11 cellular contexts compared by ENCODE assay signal in the genomic region with DNA sequence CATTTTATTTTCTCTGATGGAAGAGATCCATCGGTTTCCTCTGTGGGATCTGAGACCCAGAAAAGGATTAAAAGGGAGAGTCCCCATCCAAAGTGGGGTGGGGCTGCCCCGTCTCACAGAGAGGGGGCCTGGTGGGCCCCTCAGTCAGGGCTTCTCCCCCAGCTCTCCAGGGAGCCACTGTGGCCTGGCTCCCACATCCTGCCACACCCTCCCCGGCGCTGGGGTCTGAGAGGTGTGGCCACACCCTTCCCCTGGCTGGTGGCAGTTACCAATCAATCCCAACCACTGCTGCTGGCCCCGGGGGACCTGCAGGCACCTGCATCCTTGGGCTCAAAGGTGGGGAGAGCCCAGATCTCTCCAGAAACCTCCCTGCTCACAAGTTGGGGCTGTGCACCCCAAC.
DNase-seq lines count a peak whose midpoint lies in the region; ATAC-seq, FAIRE-seq and TF ChIP-seq lines count a peak whose summit lies in the region.
"Had no signal": no experiment of that assay in that cellular context is flagged by ENCODE, and none has a peak within 500 bp of the region (broad histone marks: within the 10 kb centered on the region; RNA-seq: fewer than 3 reads in every experiment).

No MANE protein-coding gene starts in this region.

- H3K27ac ChIP-seq in astrocyte (ENCODE audit: low read depth, low read length), result no peak overlapping the region

- no peaks in the 10 kb centered on the region for H4K20me1 ChIP-seq in astrocyte (ENCODE audit: insufficient read depth, low read length)

- H3K4me1 ChIP-seq in astrocyte (ENCODE audit: insufficient read depth, low read length), result no peaks in the 10 kb centered on the region

- H2AFZ ChIP-seq in astrocyte (ENCODE audit: low read depth, low read length), result no peak overlapping the region

- no peak overlapping the region for H3K9ac ChIP-seq in astrocyte (ENCODE audit: low read length)

- H3K27me3 ChIP-seq in astrocyte (ENCODE audit: insufficient read depth, low read length), result peaks cover 8% of the 10 kb centered on the region

- H3K9me3 ChIP-seq in astrocyte (ENCODE audit: insufficient read depth, low read depth, low read length), result no peaks in the 10 kb centered on the region

- H3K27me3 Mint-ChIP-seq in astrocyte (ENCODE audit: low read depth, unreplicated experiment), result peaks cover 38% of the 10 kb centered on the region

- no peak for FAIRE-seq in astrocyte (lab: Jason Lieb, UNC)

- no peak overlapping the region for H3K4me3 Mint-ChIP-seq in astrocyte (ENCODE audit: unreplicated experiment)

- peaks cover 6% of the 10 kb centered on the region for H3K4me1 Mint-ChIP-seq in astrocyte (ENCODE audit: low read depth, unreplicated experiment)

- H3K36me3 Mint-ChIP-seq in astrocyte (ENCODE audit: low read depth, unreplicated experiment), result no peaks in the 10 kb centered on the region

- no peaks in the 10 kb centered on the region for H3K79me2 ChIP-seq in astrocyte (ENCODE audit: insufficient read depth, low read length)

- no peaks in the 10 kb centered on the region for H3K36me3 ChIP-seq in astrocyte (ENCODE audit: insufficient read depth, low read length)

- H3K9me3 Mint-ChIP-seq in astrocyte (ENCODE audit: unreplicated experiment), result no peaks in the 10 kb centered on the region

- TF ChIP-seq POLR2A in NB4 (IDR thresholded peaks at IDR 0.05; ENCODE audit: extremely low read depth, insufficient read length), result no peak

- peak overlapping the region; percentile 62 for H3K27ac Mint-ChIP-seq in astrocyte (ENCODE audit: unreplicated experiment)

- no peak overlapping the region for H3K4me2 ChIP-seq in astrocyte (ENCODE audit: low read length)

- H3K4me3 ChIP-seq in NB4 (ENCODE audit: low read depth, low read length) (no peak overlapping the region), astrocyte (ENCODE audit: insufficient read depth, low read depth, low read length) (no peak overlapping the region)

- TF ChIP-seq CTCF in NB4 (IDR thresholded peaks at IDR 0.05; ENCODE audit: low read depth, low read length) (no peak), astrocyte (IDR thresholded peaks at IDR 0.05; ENCODE audit: insufficient read depth, low read depth, low read length) (no peak)

- DNase-seq in CMK (ENCODE audit: low read depth), result peak; percentile 64
- peak; percentile 85 for DNase-seq in NB4 (ENCODE audit: low read depth)
- no peak for DNase-seq in astrocyte (ENCODE audit: low read depth)
- no peak for DNase-seq in mucosa of gallbladder (ENCODE audit: low spot score)
- no peak for DNase-seq in T1000 (lab: John Stamatoyannopoulos, UW)
- DNase-seq in nucleus accumbens (lab: John Stamatoyannopoulos, UW), result no peak
- no peak for DNase-seq in DMS 273 (lab: John Stamatoyannopoulos, UW; ENCODE audit: unreplicated experiment)
- DNase-seq: GDM1, left cardiac atrium, retina had no signal

- ATAC-seq in GM18909 (IDR thresholded peaks at IDR 0.05; ENCODE audit: poor library complexity, unreplicated experiment), result peak; percentile 73
- ATAC-seq: left cardiac atrium had no signal

Comparison
In these comparisons a context has a peak if more than half of its experiments do, and no peak if none do; other contexts are left out.
1. DNase-seq: peak in CMK (single experiment) and NB4 (single experiment); none in astrocyte (single experiment), mucosa of gallbladder (single experiment), T1000 (single experiment), nucleus accumbens (0 of 56) and DMS 273 (single experiment).